In genomic region chr2:28516950-28517349, GRCh38 we compare ENCODE assay signal across 34 cellular contexts.
"Had no signal": no experiment of that assay in that cellular context is flagged by ENCODE, and none has a peak within 500 bp of the region (broad histone marks: within the 10 kb centered on the region; RNA-seq: fewer than 3 reads in every experiment).

No MANE protein-coding gene starts in this region.

- H3K36me3 ChIP-seq: adrenal gland, heart right ventricle, left lung, sigmoid colon, stomach, thyroid gland, upper lobe of right lung had no signal

- H3K27ac ChIP-seq: heart right ventricle, left lung, parathyroid adenoma, psoas muscle, sigmoid colon, stomach, thyroid gland, upper lobe of right lung, VCaP had no signal

- H3K4me1 ChIP-seq: adrenal gland, heart right ventricle, left lung, parathyroid adenoma, psoas muscle, sigmoid colon, stomach, upper lobe of right lung had no signal

- H3K27me3 ChIP-seq: adrenal gland, thyroid gland had no signal

- H3K4me3 ChIP-seq: adrenal gland, heart right ventricle, left lung, lung, psoas muscle, sigmoid colon, stomach, thyroid gland, upper lobe of right lung had no signal

- H3K4me1 Mint-ChIP-seq: activated naive CD8-positive, alpha-beta T cell treated with anti-CD3 and anti-CD28 coated beads for 36 hours; naive B cell; stimulated activated memory B cell treated with anti-CD40 and anti-IgM and Interleukin-4, amounts not matched to agents 10 μg/mL and 1 μg/mL and 100 μg/mL, for 72 hours; T-helper 17 cell had no signal

- H3K4me3 Mint-ChIP-seq: activated CD4-positive, alpha-beta memory T cell treated with anti-CD3 and anti-CD28 coated beads for 36 hours; activated naive CD4-positive, alpha-beta T cell treated with anti-CD3 and anti-CD28 coated beads for 36 hours; activated naive CD8-positive, alpha-beta T cell treated with anti-CD3 and anti-CD28 coated beads for 36 hours; activated T-helper 1 cell treated with anti-CD3 and anti-CD28 coated beads, Interleukin-12 subunit alpha, Interleukin-12 subunit beta, Interleukin-2, Interleukin-4 antibody, amounts not matched to agents 30 ng/mL and 10 ng/mL and 1 ng/mL, durations not matched to agents 14 hours and 24 hours and 36 hours; effector memory CD8-positive, alpha-beta T cell; naive B cell; stimulated activated memory B cell treated with anti-CD40 and anti-IgM and Interleukin-4, amounts not matched to agents 10 μg/mL and 1 μg/mL and 100 μg/mL, for 72 hours; T-helper 17 cell had no signal

- DNase-seq: activated CD4-positive, alpha-beta memory T cell treated with anti-CD3 and anti-CD28 coated beads for 36 hours; activated CD4-positive, alpha-beta T cell treated with anti-CD3 and anti-CD28 coated beads for 48 hours; activated CD8-positive, alpha-beta memory T cell treated with anti-CD3 and anti-CD28 coated beads, Interleukin-2, amount 50 U/mL, for 4 hours; activated effector memory CD4-positive, alpha-beta T cell treated with anti-CD3 and anti-CD28 coated beads, Interleukin-2, amount 50 U/mL, for 16 hours; activated naive CD4-positive, alpha-beta T cell treated with anti-CD3 and anti-CD28 coated beads for 36 hours; activated naive CD8-positive, alpha-beta T cell treated with anti-CD3 and anti-CD28 coated beads for 36 hours; activated T-cell treated with anti-CD3 and anti-CD28 coated beads, Interleukin-2, amount 50 U/mL, for 1 hour; caudate nucleus; cortex of kidney; effector memory CD8-positive, alpha-beta T cell; foreskin fibroblast; heart right ventricle; kidney glomerular epithelial cell; left lung; mesendoderm; naive B cell; psoas muscle; sigmoid colon; small intestine; stimulated activated CD4-positive, alpha-beta T cell treated with anti-CD3 and anti-CD28 coated beads, Interleukin-1b, Interleukin-23, amount 100 ng/mL, for 48 hours; stimulated activated CD4-positive, alpha-beta T cell treated with anti-CD3 and anti-CD28 coated beads, Interleukin-4, amount 100 ng/mL, for 4 hours; stimulated activated CD8-positive, alpha-beta memory T cell treated with anti-CD3 and anti-CD28 coated beads, Interleukin-4, amount 100 ng/mL, for 48 hours; stomach; T-helper 17 cell; T1000; thyroid gland; upper lobe of right lung had no signal

- ATAC-seq: activated CD4-positive, CD25-positive, alpha-beta regulatory T cell treated with anti-CD3 and anti-CD28 coated beads, Interleukin-2, amount 50 U/mL, for 24 hours; effector memory CD8-positive, alpha-beta T cell; heart right ventricle; left lung; psoas muscle; stimulated activated memory B cell treated with anti-CD40 and anti-IgM and Interleukin-4, amounts not matched to agents 10 μg/mL and 1 μg/mL and 100 μg/mL, for 72 hours; T-helper 17 cell; upper lobe of right lung had no signal

- H3K36me3 Mint-ChIP-seq: stimulated activated memory B cell treated with anti-CD40 and anti-IgM and Interleukin-4, amounts not matched to agents 10 μg/mL and 1 μg/mL and 100 μg/mL, for 72 hours had no signal

- H3K9me3 ChIP-seq: adrenal gland, psoas muscle, sigmoid colon, thyroid gland, upper lobe of right lung had no signal

- H3K27ac Mint-ChIP-seq: activated CD4-positive, alpha-beta memory T cell treated with anti-CD3 and anti-CD28 coated beads for 36 hours; activated naive CD4-positive, alpha-beta T cell treated with anti-CD3 and anti-CD28 coated beads for 36 hours; activated naive CD8-positive, alpha-beta T cell treated with anti-CD3 and anti-CD28 coated beads for 36 hours; activated T-helper 1 cell treated with anti-CD3 and anti-CD28 coated beads, Interleukin-12 subunit alpha, Interleukin-12 subunit beta, Interleukin-2, Interleukin-4 antibody, amounts not matched to agents 30 ng/mL and 10 ng/mL and 1 ng/mL, durations not matched to agents 14 hours and 24 hours and 36 hours; effector memory CD8-positive, alpha-beta T cell; naive B cell; stimulated activated memory B cell treated with anti-CD40 and anti-IgM and Interleukin-4, amounts not matched to agents 10 μg/mL and 1 μg/mL and 100 μg/mL, for 72 hours; T-helper 17 cell had no signal
